Comparison of ENCODE assay signal across 19 cellular contexts in the genomic region with DNA sequence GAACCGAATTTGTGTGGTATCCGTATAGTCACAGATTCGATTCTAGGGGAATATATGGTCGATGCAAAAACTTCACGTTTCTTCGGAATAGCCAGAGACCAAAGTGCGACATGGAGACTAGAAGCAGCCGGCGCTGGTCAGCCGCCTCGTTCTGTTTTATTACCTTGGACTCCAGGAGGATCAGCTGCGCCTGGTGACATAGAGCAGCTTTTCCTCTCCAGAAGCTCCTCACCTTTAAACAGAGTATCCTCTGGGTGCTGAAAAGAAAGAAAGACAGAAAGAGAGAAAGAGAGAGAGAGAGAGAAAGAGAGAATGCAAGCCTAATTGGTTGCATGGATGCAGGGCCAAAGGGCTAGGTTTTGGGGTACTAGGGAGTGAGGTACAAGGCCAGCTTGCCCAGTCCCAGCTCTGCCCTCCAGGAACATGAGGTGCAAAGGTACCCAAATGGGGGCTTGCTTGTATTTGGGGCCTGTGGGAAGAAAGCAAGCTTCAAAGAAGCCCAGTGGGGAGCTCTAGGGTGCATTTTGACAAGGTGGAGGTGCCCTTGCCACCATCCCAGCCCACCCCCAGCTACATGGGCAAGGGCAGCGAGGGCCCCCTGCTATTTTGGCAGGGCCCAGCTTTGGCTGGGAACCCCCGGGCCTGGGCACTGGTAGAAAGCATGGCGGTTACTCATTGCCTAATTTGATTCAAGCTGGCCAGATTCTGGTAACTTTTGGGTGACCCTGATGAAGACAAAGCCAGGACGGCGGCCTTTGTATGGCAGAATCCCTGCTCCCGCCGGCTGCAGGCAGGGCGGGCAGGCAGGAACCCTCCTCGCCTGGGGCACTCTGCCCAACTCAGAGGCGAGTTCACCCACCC. TPM values are rescaled to one million over a fixed set of nuclear protein-coding genes. Genes with fewer than 3 reads are reported as not detected.
DNase-seq lines count a peak whose midpoint lies in the region; ATAC-seq, FAIRE-seq and TF ChIP-seq lines count a peak whose summit lies in the region.
"Had no signal": no experiment of that assay in that cellular context is flagged by ENCODE, and none has a peak within 500 bp of the region (broad histone marks: within the 10 kb centered on the region; RNA-seq: fewer than 3 reads in every experiment).

No MANE protein-coding gene starts in this region.

- H3F3A ChIP-seq in smooth muscle cell (ENCODE audit: low read depth) = no peaks in the 10 kb centered on the region

- H3K14ac ChIP-seq in H1 (ENCODE audit: insufficient read length) = no peak overlapping the region

- H2BK20ac ChIP-seq in H1 (ENCODE audit: low read length) = no peak overlapping the region

- peaks cover 98 to 100% (median 100%) of the 10 kb centered on the region in 4 experiments for H3K27me3 ChIP-seq in H1 (replicated peaks in 1 of 4; ENCODE audit: control insufficient read depth in 3 of 4, extremely low read depth in 1 of 4, insufficient read depth in 3 of 4, low read length in 3 of 4)
- H3K27me3 ChIP-seq in mesendoderm (ENCODE audit: insufficient read depth, low read length, poor library complexity) = peaks cover 93% of the 10 kb centered on the region
- H3K27me3 ChIP-seq in upper lobe of right lung = peaks cover 99% of the 10 kb centered on the region
- peaks cover 100% of the 10 kb centered on the region for H3K27me3 ChIP-seq in smooth muscle cell (ENCODE audit: low read depth)

- no peak for ATAC-seq in activated T-cell treated with anti-CD3 and anti-CD28 coated beads, Interleukin-2, amount 50 U/mL, for 72 hours (replicated peaks in 1 of 2)
- no peak for ATAC-seq in upper lobe of right lung

- H3K4me1 ChIP-seq in H1 (replicated peaks in 1 of 4; ENCODE audit: control insufficient read depth in 3 of 4, insufficient read depth in 4 of 4, low read length in 3 of 4) (peaks cover 0 to 10% (median 2%) of the 10 kb centered on the region in 4 experiments; a peak in 4 of 7 replicates), mesendoderm (ENCODE audit: control insufficient read depth, low read depth, low read length) (no peaks in the 10 kb centered on the region), upper lobe of right lung (no peaks in the 10 kb centered on the region), smooth muscle cell (ENCODE audit: low read depth) (no peaks in the 10 kb centered on the region)
- H3K4me1 ChIP-seq: BLaER1 had no signal

- no peak overlapping the region for H4K8ac ChIP-seq in H1 (ENCODE audit: extremely low read depth, insufficient read depth, low read length)
- no peak overlapping the region for H4K8ac ChIP-seq in mesendoderm (ENCODE audit: low read depth, low read length)

- H2BK120ac ChIP-seq in H1 (replicated peaks; ENCODE audit: low read depth, low read length) (no peak overlapping the region), mesendoderm (ENCODE audit: low read depth, low read length) (no peak overlapping the region)

- H2BK5ac ChIP-seq in H1 (ENCODE audit: low read depth, low read length) (no peak overlapping the region), mesendoderm (ENCODE audit: low read length) (no peak overlapping the region)

- in situ Hi-C loops in KBM-7 (cut with MboI; ENCODE audit: low pct_unique_long_range_greater_than_20kb, low sequenced_read_pairs) = no loop called here

- CTCF ChIA-PET in H1 (lab: Charles Lee; ENCODE audit: partially characterized antibody) = interaction anchor here (0.9 to 4.4 kb wide), 12 partner anchors 11 to 404 kb away, joined by 3 to 36 read pairs (median 7); no protein-coding TSS in a partner anchor

- H3K36me3 ChIP-seq in H1 (ENCODE audit: control insufficient read depth in 2 of 4, insufficient read depth in 4 of 4, low read length in 3 of 4) (peaks cover 0 to 11% (median 0%) of the 10 kb centered on the region in 4 experiments; a peak in 1 of 8 replicates), mesendoderm (ENCODE audit: control insufficient read depth, insufficient read depth, low read length) (no peaks in the 10 kb centered on the region), upper lobe of right lung (no peaks in the 10 kb centered on the region), smooth muscle cell (ENCODE audit: low read depth) (no peaks in the 10 kb centered on the region)
- H3K36me3 ChIP-seq: BLaER1 had no signal

- DNase-seq in activated T-cell treated with anti-CD3 and anti-CD28 coated beads, Interleukin-2, amount 50 U/mL, for 24 hours = peak; percentile 21
- no peak for DNase-seq in activated T-cell treated with anti-CD3 and anti-CD28 coated beads, Interleukin-2, amount 50 U/mL, for 72 hours
- DNase-seq in H1 (ENCODE audit: low read depth in 1 of 2, low spot score in 2 of 2) = no peak
- no peak for DNase-seq in mesendoderm
- peak; percentile 49 for DNase-seq in upper lobe of right lung
- no peak for DNase-seq in smooth muscle cell (lab: John Stamatoyannopoulos, UW; ENCODE audit: unreplicated experiment)
- DNase-seq in KBM-7 = no peak
- DNase-seq in pons (ENCODE audit: low spot score) = no peak
- DNase-seq: 8988T; GM23248; HFFc6; NCI-H1092 treated with DMSO at 0.1 percent for 48 hours; NCI-H1694; NCI-H2107; NCI-H69; NK-92 treated with Interleukin-12 subunit alpha and Interleukin-12 subunit beta, amount 100 ng/mL, for 24 hours had no signal

- TF ChIP-seq RAD21 in H1 (IDR thresholded peaks at IDR 0.05 in 1 of 2, conservative IDR thresholded peaks at IDR 0.05 in 1 of 2; ENCODE audit: low read depth in 2 of 2, low read length in 2 of 2) = no peak

- H4K20me1 ChIP-seq in H1 (replicated peaks in 1 of 2; ENCODE audit: control insufficient read depth in 1 of 2, insufficient read depth in 2 of 2, low read length in 2 of 2) = peaks cover 13 to 44% of the 10 kb centered on the region in 2 experiments
- no peaks in the 10 kb centered on the region for H4K20me1 ChIP-seq in smooth muscle cell (ENCODE audit: low read depth)
- H4K20me1 ChIP-seq: BLaER1 had no signal

- no peak overlapping the region for H2BK12ac ChIP-seq in H1 (ENCODE audit: low read depth, low read length)

- no peak overlapping the region for H3K56ac ChIP-seq in H1 (replicated peaks; ENCODE audit: insufficient read length, low read depth, low read length)
- H3K56ac ChIP-seq in mesendoderm (ENCODE audit: low read length) = no peak overlapping the region

- peaks cover 6% of the 10 kb centered on the region for H3K4me1 Mint-ChIP-seq in activated T-cell treated with anti-CD3 and anti-CD28 coated beads, Interleukin-2, amount 50 U/mL, for 24 hours (ENCODE audit: low read depth)
- peaks cover 4% of the 10 kb centered on the region for H3K4me1 Mint-ChIP-seq in activated T-cell treated with anti-CD3 and anti-CD28 coated beads, Interleukin-2, amount 50 U/mL, for 72 hours (ENCODE audit: low read depth)

- no peaks in the 10 kb centered on the region for H3K36me3 Mint-ChIP-seq in activated T-cell treated with anti-CD3 and anti-CD28 coated beads, Interleukin-2, amount 50 U/mL, for 24 hours (ENCODE audit: low read depth)
- no peaks in the 10 kb centered on the region for H3K36me3 Mint-ChIP-seq in activated T-cell treated with anti-CD3 and anti-CD28 coated beads, Interleukin-2, amount 50 U/mL, for 72 hours (ENCODE audit: insufficient read depth in 2 of 2)

- H3K9ac ChIP-seq in H1 (replicated peaks in 1 of 4; ENCODE audit: extremely low read depth in 1 of 4, low read depth in 3 of 4, low read length in 3 of 4) (no peak overlapping the region), mesendoderm (ENCODE audit: low read length) (no peak overlapping the region), smooth muscle cell (ENCODE audit: low read depth) (no peak overlapping the region)
- H3K9ac ChIP-seq: BLaER1, GM23248, KMS-11 had no signal

- no peak overlapping the region for H2BK15ac ChIP-seq in H1 (ENCODE audit: low read length)
- H2BK15ac ChIP-seq in mesendoderm (replicated peaks; ENCODE audit: low read depth) = no peak overlapping the region

- no peaks in the 10 kb centered on the region for H3K9me3 Mint-ChIP-seq in activated T-cell treated with anti-CD3 and anti-CD28 coated beads, Interleukin-2, amount 50 U/mL, for 24 hours
- H3K9me3 Mint-ChIP-seq in activated T-cell treated with anti-CD3 and anti-CD28 coated beads, Interleukin-2, amount 50 U/mL, for 72 hours = no peaks in the 10 kb centered on the region
- H3K9me3 Mint-ChIP-seq: HFFc6 had no signal

- H3K4ac ChIP-seq in H1 (replicated peaks; ENCODE audit: insufficient read length, low read depth, low read length) = no peak overlapping the region
- no peak overlapping the region for H3K4ac ChIP-seq in mesendoderm (ENCODE audit: low read depth, low read length)

- H2AK5ac ChIP-seq in H1 (ENCODE audit: low read depth, low read length) = no peak overlapping the region
- H2AK5ac ChIP-seq in mesendoderm (ENCODE audit: low read length) = no peak overlapping the region

- H3K9me3 ChIP-seq in H1 (ENCODE audit: insufficient read depth in 2 of 2, low read depth in 1 of 2, low read length in 1 of 2) (no peaks in the 10 kb centered on the region), upper lobe of right lung (no peaks in the 10 kb centered on the region), smooth muscle cell (replicated peaks; ENCODE audit: low read depth) (no peaks in the 10 kb centered on the region)

- H3K23ac ChIP-seq in H1 (ENCODE audit: insufficient read length) = no peak overlapping the region
- H3K23ac ChIP-seq in mesendoderm (ENCODE audit: low read length) = peak overlapping the region; percentile 9

- H3K27ac ChIP-seq in H1 (ENCODE audit: low read depth, low read length) = no peak overlapping the region
- no peak overlapping the region for H3K27ac ChIP-seq in mesendoderm (ENCODE audit: low read depth, low read length)
- no peak overlapping the region for H3K27ac ChIP-seq in upper lobe of right lung
- H3K27ac ChIP-seq in smooth muscle cell (ENCODE audit: low read depth) = no peak overlapping the region
- H3K27ac ChIP-seq: BLaER1, GM23248, KMS-11 had no signal

- no peak for TF ChIP-seq POLR2A in H1 (IDR thresholded peaks at IDR 0.05; ENCODE audit: control extremely low read depth in 1 of 2, low read depth in 2 of 2, low read length in 2 of 2)

- POLR2A ChIA-PET in H1 (lab: Charles Lee; ENCODE audit: partially characterized antibody) = interaction anchor here (0.7 to 1.3 kb wide), 2 partner anchors 10 to 46 kb away, joined by 3 read pairs; no protein-coding TSS in a partner anchor

- no peak overlapping the region for H3K27ac Mint-ChIP-seq in activated T-cell treated with anti-CD3 and anti-CD28 coated beads, Interleukin-2, amount 50 U/mL, for 24 hours
- H3K27ac Mint-ChIP-seq in activated T-cell treated with anti-CD3 and anti-CD28 coated beads, Interleukin-2, amount 50 U/mL, for 72 hours = no peak overlapping the region
- H3K27ac Mint-ChIP-seq: HFFc6 had no signal

- no peak overlapping the region for H4K91ac ChIP-seq in H1 (replicated peaks; ENCODE audit: insufficient read length, low read length)

- H4K5ac ChIP-seq in H1 (ENCODE audit: insufficient read length, low read depth, low read length) (no peak overlapping the region), mesendoderm (ENCODE audit: low read length) (no peak overlapping the region)

- H3K79me1 ChIP-seq in H1 (ENCODE audit: low read depth, low read length) = no peaks in the 10 kb centered on the region
- no peaks in the 10 kb centered on the region for H3K79me1 ChIP-seq in mesendoderm (ENCODE audit: low read length)

- TF ChIP-seq CTCF in H1 (IDR thresholded peaks at IDR 0.05; ENCODE audit: control extremely low read depth in 1 of 3, insufficient read depth in 1 of 3, low read depth in 1 of 3, low read length in 3 of 3) (no peak), upper lobe of right lung (IDR thresholded peaks at IDR 0.05) (no peak), smooth muscle cell (IDR thresholded peaks at IDR 0.05; ENCODE audit: borderline replicate concordance, insufficient read depth, poor library complexity, severe bottlenecking) (no peak)

- peaks cover 2% of the 10 kb centered on the region; the same call in 1 of the 2 replicates for H3K23me2 ChIP-seq in H1 (ENCODE audit: low read depth, low read length)

- intact Hi-C loops in upper lobe of right lung (cut with DNase I) = no loop called here

- H3K4me3 Mint-ChIP-seq in activated T-cell treated with anti-CD3 and anti-CD28 coated beads, Interleukin-2, amount 50 U/mL, for 24 hours = no peak overlapping the region
- peak overlapping the region in 1 of 2 donors; percentile 1 for H3K4me3 Mint-ChIP-seq in activated T-cell treated with anti-CD3 and anti-CD28 coated beads, Interleukin-2, amount 50 U/mL, for 72 hours

- H3K27me3 Mint-ChIP-seq in activated T-cell treated with anti-CD3 and anti-CD28 coated beads, Interleukin-2, amount 50 U/mL, for 24 hours = peaks cover 97% of the 10 kb centered on the region
- peaks cover 89% of the 10 kb centered on the region for H3K27me3 Mint-ChIP-seq in activated T-cell treated with anti-CD3 and anti-CD28 coated beads, Interleukin-2, amount 50 U/mL, for 72 hours (ENCODE audit: low read depth)

- no peak for TF ChIP-seq EP300 in H1 (IDR thresholded peaks at IDR 0.05; ENCODE audit: borderline replicate concordance in 1 of 2, low read depth in 2 of 2, low read length in 2 of 2)

- H3K4me3 ChIP-seq in H1 (ENCODE audit: extremely low read depth in 1 of 4, insufficient read depth in 2 of 4, low read depth in 3 of 4, low read length in 4 of 4) (no peak overlapping the region), mesendoderm (ENCODE audit: low read length) (no peak overlapping the region), upper lobe of right lung (no peak overlapping the region), smooth muscle cell (no peak overlapping the region)
- H3K4me3 ChIP-seq: BLaER1, GM23248 had no signal

- no peak overlapping the region for H3K18ac ChIP-seq in H1 (ENCODE audit: extremely low read depth, low read length)
- no peak overlapping the region for H3K18ac ChIP-seq in mesendoderm (ENCODE audit: low read length)

- WGBS in H1 (ENCODE audit: extremely low coverage in 1 of 2, insufficient coverage in 1 of 2, insufficient read length in 1 of 2, insufficient replicate concordance in 2 of 2, low coverage in 1 of 2, low lambda C conversion rate in 2 of 2, missing lambda C conversion rate in 1 of 2), 2 experiments = 27% methylated on average over 22 of the region's 22 CpGs; no CpG with 5 or more reads in 1 of the 2 experiments
- no CpG with 5 or more reads among the region's 22 CpGs for WGBS in mesendoderm (ENCODE audit: extremely low coverage, insufficient coverage, low lambda C conversion rate)
- WGBS in smooth muscle cell (ENCODE audit: low lambda C conversion rate) = 31% methylated on average over 22 of the region's 22 CpGs

- no peak for FAIRE-seq in H1 (lab: Jason Lieb, UNC)

- H3K79me2 ChIP-seq in H1 (ENCODE audit: control insufficient read depth in 1 of 2, insufficient read depth in 2 of 2, low read length in 2 of 2) (no peaks in the 10 kb centered on the region), mesendoderm (ENCODE audit: control insufficient read depth, insufficient read depth, low read length) (no peaks in the 10 kb centered on the region), smooth muscle cell (ENCODE audit: low read depth) (no peaks in the 10 kb centered on the region)

- H2AFZ ChIP-seq in H1 (ENCODE audit: low read length) (no peak overlapping the region), smooth muscle cell (ENCODE audit: low read depth) (no peak overlapping the region)
- H2AFZ ChIP-seq: GM23248 had no signal

- H3K4me2 ChIP-seq in H1 (ENCODE audit: insufficient read depth in 1 of 2, low read depth in 2 of 2, low read length in 2 of 2) (no peak overlapping the region; a peak in 1 of 4 replicates), mesendoderm (ENCODE audit: low read length) (no peak overlapping the region), smooth muscle cell (no peak overlapping the region)
- H3K4me2 ChIP-seq: BLaER1, KMS-11 had no signal

RNA-seq across cellular contexts. Expression of gene HOXD4, which starts 0.8 kb away (rescaled TPM):
- total RNA-seq in activated T-cell treated with anti-CD3 and anti-CD28 coated beads, Interleukin-2, amount 50 U/mL, for 72 hours = not detected
- not detected in 2 replicates for total RNA-seq in H1 (2021; fragmentation: NEBNext Ultra II Directional; extraction: Animal tissue kit (Norgen Biotek cat#: 25700))
- polyA plus RNA-seq in H1 (2011; rRNA removed) (not detected in 2 replicates), smooth muscle cell (not detected in 2 replicates)
- polyA plus RNA-seq in H1 (2011; cell fraction: cytosol; rRNA removed) = not detected
- polyA plus RNA-seq in H1 (2011; cell fraction: nucleus; rRNA removed) = not detected
- polyA plus RNA-seq in H1 (2012, experiment 1 of 2) = not detected in 4 replicates
- polyA plus RNA-seq in H1 (2012, experiment 2 of 2) = not detected
- not detected for polyA plus RNA-seq in H1 (2013, experiment 1 of 2)
- not detected for polyA plus RNA-seq in H1 (2013, experiment 2 of 2)
- not detected in 2 replicates for polyA minus RNA-seq in H1 (2011; rRNA and poly(A)+ RNA removed)
- polyA minus RNA-seq in H1 (2011; cell fraction: cytosol; rRNA and poly(A)+ RNA removed) = not detected
- not detected for polyA minus RNA-seq in H1 (2011; cell fraction: nucleus; rRNA and poly(A)+ RNA removed)
- polyA plus RNA-seq in mesendoderm (2013, experiment 1 of 2) = not detected
- polyA plus RNA-seq in mesendoderm (2013, experiment 2 of 2) = not detected
- total RNA-seq in upper lobe of right lung (0.84 TPM), smooth muscle cell (0.09 TPM in 1 of 2 replicates, not detected in the other)
- total RNA-seq: MCF 10A had no signal

RNA-seq across cellular contexts. Expression of gene HOXD3, which starts 6.5 kb away (rescaled TPM):
- total RNA-seq in activated T-cell treated with anti-CD3 and anti-CD28 coated beads, Interleukin-2, amount 50 U/mL, for 72 hours = not detected
- total RNA-seq in H1 (2021; fragmentation: NEBNext Ultra II Directional; extraction: Animal tissue kit (Norgen Biotek cat#: 25700)) = not detected in 2 replicates
- polyA plus RNA-seq in H1 (2011; rRNA removed) (not detected in 2 replicates), smooth muscle cell (not detected in 2 replicates)
- not detected for polyA plus RNA-seq in H1 (2011; cell fraction: cytosol; rRNA removed)
- not detected for polyA plus RNA-seq in H1 (2011; cell fraction: nucleus; rRNA removed)
- not detected in 4 replicates for polyA plus RNA-seq in H1 (2012, experiment 1 of 2)
- polyA plus RNA-seq in H1 (2012, experiment 2 of 2) = not detected
- polyA plus RNA-seq in H1 (2013, experiment 1 of 2) = not detected
- polyA plus RNA-seq in H1 (2013, experiment 2 of 2) = not detected
- not detected in 2 replicates for polyA minus RNA-seq in H1 (2011; rRNA and poly(A)+ RNA removed)
- not detected for polyA minus RNA-seq in H1 (2011; cell fraction: cytosol; rRNA and poly(A)+ RNA removed)
- polyA minus RNA-seq in H1 (2011; cell fraction: nucleus; rRNA and poly(A)+ RNA removed) = not detected
- not detected for polyA plus RNA-seq in mesendoderm (2013, experiment 1 of 2)
- not detected for polyA plus RNA-seq in mesendoderm (2013, experiment 2 of 2)
- total RNA-seq in upper lobe of right lung (1.7 TPM), smooth muscle cell (0.63 TPM in 1 of 2 replicates, not detected in the other)
- total RNA-seq: MCF 10A had no signal

RNA-seq across cellular contexts. Expression of gene HOXD8, which starts 21.1 kb away (rescaled TPM):
- total RNA-seq in activated T-cell treated with anti-CD3 and anti-CD28 coated beads, Interleukin-2, amount 50 U/mL, for 72 hours = not detected
- total RNA-seq in H1 (2021; fragmentation: NEBNext Ultra II Directional; extraction: Animal tissue kit (Norgen Biotek cat#: 25700)) = not detected in 2 replicates
- polyA plus RNA-seq in H1 (2011; rRNA removed) (not detected in 2 replicates), smooth muscle cell (not detected in 2 replicates)
- not detected for polyA plus RNA-seq in H1 (2011; cell fraction: cytosol; rRNA removed)
- not detected for polyA plus RNA-seq in H1 (2011; cell fraction: nucleus; rRNA removed)
- polyA plus RNA-seq in H1 (2012, experiment 1 of 2) = not detected in 4 replicates
- not detected for polyA plus RNA-seq in H1 (2012, experiment 2 of 2)
- polyA plus RNA-seq in H1 (2013, experiment 1 of 2) = not detected
- polyA plus RNA-seq in H1 (2013, experiment 2 of 2) = not detected
- polyA minus RNA-seq in H1 (2011; rRNA and poly(A)+ RNA removed) = not detected in 2 replicates
- polyA minus RNA-seq in H1 (2011; cell fraction: cytosol; rRNA and poly(A)+ RNA removed) = not detected
- polyA minus RNA-seq in H1 (2011; cell fraction: nucleus; rRNA and poly(A)+ RNA removed) = not detected
- not detected for polyA plus RNA-seq in mesendoderm (2013, experiment 1 of 2)
- not detected for polyA plus RNA-seq in mesendoderm (2013, experiment 2 of 2)
- total RNA-seq in upper lobe of right lung (2.6 TPM), smooth muscle cell (0.13 and 2.0 TPM in 2 replicates)
- total RNA-seq: MCF 10A had no signal

RNA-seq across cellular contexts. Expression of gene HOXD9, which starts 28.0 kb away (rescaled TPM):
- total RNA-seq in activated T-cell treated with anti-CD3 and anti-CD28 coated beads, Interleukin-2, amount 50 U/mL, for 72 hours = not detected
- not detected in 2 replicates for total RNA-seq in H1 (2021; fragmentation: NEBNext Ultra II Directional; extraction: Animal tissue kit (Norgen Biotek cat#: 25700))
- polyA plus RNA-seq in H1 (2011; rRNA removed) (not detected in 2 replicates), smooth muscle cell (1.4 and 2.2 TPM in 2 replicates)
- not detected for polyA plus RNA-seq in H1 (2011; cell fraction: cytosol; rRNA removed)
- polyA plus RNA-seq in H1 (2011; cell fraction: nucleus; rRNA removed) = not detected
- not detected in 4 replicates for polyA plus RNA-seq in H1 (2012, experiment 1 of 2)
- polyA plus RNA-seq in H1 (2012, experiment 2 of 2) = not detected
- not detected for polyA plus RNA-seq in H1 (2013, experiment 1 of 2)
- polyA plus RNA-seq in H1 (2013, experiment 2 of 2) = not detected
- polyA minus RNA-seq in H1 (2011; rRNA and poly(A)+ RNA removed) = not detected in 2 replicates
- polyA minus RNA-seq in H1 (2011; cell fraction: cytosol; rRNA and poly(A)+ RNA removed) = not detected
- not detected for polyA minus RNA-seq in H1 (2011; cell fraction: nucleus; rRNA and poly(A)+ RNA removed)
- not detected for polyA plus RNA-seq in mesendoderm (2013, experiment 1 of 2)
- not detected for polyA plus RNA-seq in mesendoderm (2013, experiment 2 of 2)
- total RNA-seq in upper lobe of right lung (1.6 TPM), smooth muscle cell (0.45 and 0.49 TPM in 2 replicates)
- total RNA-seq: MCF 10A had no signal

RNA-seq across cellular contexts. Expression of gene HOXD10, which starts 34.0 kb away (rescaled TPM):
- not detected for total RNA-seq in activated T-cell treated with anti-CD3 and anti-CD28 coated beads, Interleukin-2, amount 50 U/mL, for 72 hours
- total RNA-seq in H1 (2021; fragmentation: NEBNext Ultra II Directional; extraction: Animal tissue kit (Norgen Biotek cat#: 25700)) = not detected in 2 replicates
- polyA plus RNA-seq in H1 (2011; rRNA removed) = not detected in 2 replicates
- polyA plus RNA-seq in H1 (2011; cell fraction: cytosol; rRNA removed) = not detected
- not detected for polyA plus RNA-seq in H1 (2011; cell fraction: nucleus; rRNA removed)
- not detected in 4 replicates for polyA plus RNA-seq in H1 (2012, experiment 1 of 2)
- not detected for polyA plus RNA-seq in H1 (2012, experiment 2 of 2)
- not detected for polyA plus RNA-seq in H1 (2013, experiment 1 of 2)
- not detected for polyA plus RNA-seq in H1 (2013, experiment 2 of 2)
- not detected in 2 replicates for polyA minus RNA-seq in H1 (2011; rRNA and poly(A)+ RNA removed)
- not detected for polyA minus RNA-seq in H1 (2011; cell fraction: cytosol; rRNA and poly(A)+ RNA removed)
- polyA minus RNA-seq in H1 (2011; cell fraction: nucleus; rRNA and poly(A)+ RNA removed) = not detected
- polyA plus RNA-seq in mesendoderm (2013, experiment 1 of 2) = not detected
- not detected for polyA plus RNA-seq in mesendoderm (2013, experiment 2 of 2)
- 0.55 TPM for total RNA-seq in upper lobe of right lung
- total RNA-seq in smooth muscle cell = 6.7 and 9.9 TPM in 2 replicates
- polyA plus RNA-seq in smooth muscle cell = 10.6 and 11.4 TPM in 2 replicates
- total RNA-seq: MCF 10A had no signal

Comparison
In these comparisons a context has a peak if more than half of its experiments do, and no peak if none do; other contexts are left out.
1. DNase-seq: peak in activated T-cell treated with anti-CD3 and anti-CD28 coated beads, Interleukin-2, amount 50 U/mL, for 24 hours (single experiment) and upper lobe of right lung (single experiment); none in activated T-cell treated with anti-CD3 and anti-CD28 coated beads, Interleukin-2, amount 50 U/mL, for 72 hours (0 of 2), H1 (0 of 2), mesendoderm (single experiment), smooth muscle cell (single experiment), KBM-7 (single experiment) and pons (single experiment).